Comparison of ENCODE assay signal across 1 cellular context in the genomic region with DNA sequence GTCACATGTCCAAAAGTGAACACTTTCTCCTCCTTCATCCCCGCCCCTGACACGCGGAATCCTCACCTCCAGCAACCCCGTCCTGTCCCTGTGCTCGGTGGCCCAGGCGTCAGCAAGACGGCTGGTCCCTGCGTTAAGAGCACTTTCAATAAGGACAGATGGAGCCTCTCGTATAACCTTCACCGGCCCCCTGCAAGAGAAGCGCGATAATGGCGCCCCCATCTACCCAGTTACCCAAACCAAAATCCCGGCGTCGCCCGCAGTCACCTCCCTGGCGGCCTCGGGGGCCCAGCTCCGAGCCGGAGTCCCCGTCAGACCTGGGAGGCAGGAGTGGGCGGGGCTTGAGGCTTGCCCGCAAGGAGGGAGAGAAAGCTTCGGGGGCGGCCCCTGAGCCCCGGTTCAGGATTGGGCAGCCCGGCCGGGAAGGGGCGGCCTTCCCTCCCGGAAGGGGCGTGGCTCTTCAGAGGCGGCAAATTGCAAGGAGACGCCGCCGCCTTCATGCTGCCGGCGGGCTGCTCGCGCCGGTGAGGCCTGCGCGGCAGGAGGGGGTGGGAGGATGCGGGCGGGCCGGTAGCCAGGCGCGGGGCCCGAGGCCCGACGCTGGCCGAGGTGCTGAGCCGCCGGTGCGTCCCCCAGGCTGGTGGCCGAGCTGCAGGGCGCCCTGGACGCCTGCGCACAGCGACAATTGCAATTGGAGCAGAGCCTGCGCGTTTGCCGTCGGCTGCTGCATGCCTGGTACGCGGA.
TF ChIP-seq lines count a peak whose summit lies in the region.

A gene with protein sequence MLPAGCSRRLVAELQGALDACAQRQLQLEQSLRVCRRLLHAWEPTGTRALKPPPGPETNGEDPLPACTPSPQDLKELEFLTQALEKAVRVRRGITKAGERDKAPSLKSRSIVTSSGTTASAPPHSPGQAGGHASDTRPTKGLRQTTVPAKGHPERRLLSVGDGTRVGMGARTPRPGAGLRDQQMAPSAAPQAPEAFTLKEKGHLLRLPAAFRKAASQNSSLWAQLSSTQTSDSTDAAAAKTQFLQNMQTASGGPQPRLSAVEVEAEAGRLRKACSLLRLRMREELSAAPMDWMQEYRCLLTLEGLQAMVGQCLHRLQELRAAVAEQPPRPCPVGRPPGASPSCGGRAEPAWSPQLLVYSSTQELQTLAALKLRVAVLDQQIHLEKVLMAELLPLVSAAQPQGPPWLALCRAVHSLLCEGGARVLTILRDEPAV (plus strand): TSS at position 463 of the 744 bp plus-strand sequence. CDS start 36 bp downstream, at position 499.

TF ChIP-seq in K562, 482 proteins besides CTCF, POLR2A, EP300 and RAD21 (continued from another document and continues in another):
- TF ChIP-seq, protein P1, sequence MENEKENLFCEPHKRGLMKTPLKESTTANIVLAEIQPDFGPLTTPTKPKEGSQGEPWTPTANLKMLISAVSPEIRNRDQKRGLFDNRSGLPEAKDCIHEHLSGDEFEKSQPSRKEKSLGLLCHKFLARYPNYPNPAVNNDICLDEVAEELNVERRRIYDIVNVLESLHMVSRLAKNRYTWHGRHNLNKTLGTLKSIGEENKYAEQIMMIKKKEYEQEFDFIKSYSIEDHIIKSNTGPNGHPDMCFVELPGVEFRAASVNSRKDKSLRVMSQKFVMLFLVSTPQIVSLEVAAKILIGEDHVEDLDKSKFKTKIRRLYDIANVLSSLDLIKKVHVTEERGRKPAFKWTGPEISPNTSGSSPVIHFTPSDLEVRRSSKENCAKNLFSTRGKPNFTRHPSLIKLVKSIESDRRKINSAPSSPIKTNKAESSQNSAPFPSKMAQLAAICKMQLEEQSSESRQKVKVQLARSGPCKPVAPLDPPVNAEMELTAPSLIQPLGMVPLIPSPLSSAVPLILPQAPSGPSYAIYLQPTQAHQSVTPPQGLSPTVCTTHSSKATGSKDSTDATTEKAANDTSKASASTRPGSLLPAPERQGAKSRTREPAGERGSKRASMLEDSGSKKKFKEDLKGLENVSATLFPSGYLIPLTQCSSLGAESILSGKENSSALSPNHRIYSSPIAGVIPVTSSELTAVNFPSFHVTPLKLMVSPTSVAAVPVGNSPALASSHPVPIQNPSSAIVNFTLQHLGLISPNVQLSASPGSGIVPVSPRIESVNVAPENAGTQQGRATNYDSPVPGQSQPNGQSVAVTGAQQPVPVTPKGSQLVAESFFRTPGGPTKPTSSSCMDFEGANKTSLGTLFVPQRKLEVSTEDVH (IDR thresholded peaks at IDR 0.05; ENCODE audit: low read depth, partially characterized antibody): no peak
- TF ChIP-seq TAL1 (IDR thresholded peaks at IDR 0.05): no peak
- no peak for TF ChIP-seq ZNF23 (CRISPR knock-in tag; IDR thresholded peaks at IDR 0.05)
- TF ChIP-seq, protein P2, sequence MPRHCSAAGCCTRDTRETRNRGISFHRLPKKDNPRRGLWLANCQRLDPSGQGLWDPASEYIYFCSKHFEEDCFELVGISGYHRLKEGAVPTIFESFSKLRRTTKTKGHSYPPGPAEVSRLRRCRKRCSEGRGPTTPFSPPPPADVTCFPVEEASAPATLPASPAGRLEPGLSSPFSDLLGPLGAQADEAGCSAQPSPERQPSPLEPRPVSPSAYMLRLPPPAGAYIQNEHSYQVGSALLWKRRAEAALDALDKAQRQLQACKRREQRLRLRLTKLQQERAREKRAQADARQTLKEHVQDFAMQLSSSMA (CRISPR knock-in tag; IDR thresholded peaks at IDR 0.05): no peak
- no peak for TF ChIP-seq ZBTB1 (CRISPR knock-in tag; IDR thresholded peaks at IDR 0.05; ENCODE audit: borderline replicate concordance, low read depth)
- TF ChIP-seq BACH1 (tag; IDR thresholded peaks at IDR 0.05): no peak
- TF ChIP-seq PHF20 (IDR thresholded peaks at IDR 0.05; ENCODE audit: partially characterized antibody): no peak
- TF ChIP-seq, protein P3, sequence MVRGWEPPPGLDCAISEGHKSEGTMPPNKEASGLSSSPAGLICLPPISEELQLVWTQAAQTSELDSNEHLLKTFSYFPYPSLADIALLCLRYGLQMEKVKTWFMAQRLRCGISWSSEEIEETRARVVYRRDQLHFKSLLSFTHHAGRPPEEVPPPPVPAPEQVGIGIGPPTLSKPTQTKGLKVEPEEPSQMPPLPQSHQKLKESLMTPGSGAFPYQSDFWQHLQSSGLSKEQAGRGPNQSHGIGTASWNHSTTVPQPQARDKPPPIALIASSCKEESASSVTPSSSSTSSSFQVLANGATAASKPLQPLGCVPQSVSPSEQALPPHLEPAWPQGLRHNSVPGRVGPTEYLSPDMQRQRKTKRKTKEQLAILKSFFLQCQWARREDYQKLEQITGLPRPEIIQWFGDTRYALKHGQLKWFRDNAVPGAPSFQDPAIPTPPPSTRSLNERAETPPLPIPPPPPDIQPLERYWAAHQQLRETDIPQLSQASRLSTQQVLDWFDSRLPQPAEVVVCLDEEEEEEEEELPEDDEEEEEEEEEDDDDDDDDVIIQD (CRISPR knock-in tag; IDR thresholded peaks at IDR 0.05): no peak
- TF ChIP-seq CSDE1 (IDR thresholded peaks at IDR 0.05): no peak
- TF ChIP-seq CREBBP (IDR thresholded peaks at IDR 0.05; ENCODE audit: low read depth, low read length): no peak
- TF ChIP-seq CBX5 (IDR thresholded peaks at IDR 0.05; ENCODE audit: borderline replicate concordance, low read depth): no peak
- TF ChIP-seq SNRNP70 (optimal IDR thresholded peaks at IDR 0.05; ENCODE audit: low read depth, low read length): no peak
- no peak for TF ChIP-seq FOXP1 (CRISPR knock-in tag; IDR thresholded peaks at IDR 0.05)
- TF ChIP-seq HLTF (IDR thresholded peaks at IDR 0.05): no peak
- TF ChIP-seq, protein P4, sequence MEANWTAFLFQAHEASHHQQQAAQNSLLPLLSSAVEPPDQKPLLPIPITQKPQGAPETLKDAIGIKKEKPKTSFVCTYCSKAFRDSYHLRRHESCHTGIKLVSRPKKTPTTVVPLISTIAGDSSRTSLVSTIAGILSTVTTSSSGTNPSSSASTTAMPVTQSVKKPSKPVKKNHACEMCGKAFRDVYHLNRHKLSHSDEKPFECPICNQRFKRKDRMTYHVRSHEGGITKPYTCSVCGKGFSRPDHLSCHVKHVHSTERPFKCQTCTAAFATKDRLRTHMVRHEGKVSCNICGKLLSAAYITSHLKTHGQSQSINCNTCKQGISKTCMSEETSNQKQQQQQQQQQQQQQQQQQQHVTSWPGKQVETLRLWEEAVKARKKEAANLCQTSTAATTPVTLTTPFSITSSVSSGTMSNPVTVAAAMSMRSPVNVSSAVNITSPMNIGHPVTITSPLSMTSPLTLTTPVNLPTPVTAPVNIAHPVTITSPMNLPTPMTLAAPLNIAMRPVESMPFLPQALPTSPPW (CRISPR knock-in tag; IDR thresholded peaks at IDR 0.05): peak; percentile 75
- peak; percentile 91 for TF ChIP-seq SAP30 (IDR thresholded peaks at IDR 0.05; ENCODE audit: borderline replicate concordance, insufficient read depth, low read depth, low read length, poor library complexity, severe bottlenecking)
- TF ChIP-seq, protein P5, sequence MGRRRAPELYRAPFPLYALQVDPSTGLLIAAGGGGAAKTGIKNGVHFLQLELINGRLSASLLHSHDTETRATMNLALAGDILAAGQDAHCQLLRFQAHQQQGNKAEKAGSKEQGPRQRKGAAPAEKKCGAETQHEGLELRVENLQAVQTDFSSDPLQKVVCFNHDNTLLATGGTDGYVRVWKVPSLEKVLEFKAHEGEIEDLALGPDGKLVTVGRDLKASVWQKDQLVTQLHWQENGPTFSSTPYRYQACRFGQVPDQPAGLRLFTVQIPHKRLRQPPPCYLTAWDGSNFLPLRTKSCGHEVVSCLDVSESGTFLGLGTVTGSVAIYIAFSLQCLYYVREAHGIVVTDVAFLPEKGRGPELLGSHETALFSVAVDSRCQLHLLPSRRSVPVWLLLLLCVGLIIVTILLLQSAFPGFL (CRISPR knock-in tag; IDR thresholded peaks at IDR 0.05): no peak
- no peak for TF ChIP-seq JUNB (CRISPR knock-in tag; conservative IDR thresholded peaks at IDR 0.05)
- no peak for TF ChIP-seq RBM15 (IDR thresholded peaks at IDR 0.05; ENCODE audit: insufficient read depth, low read length)
- TF ChIP-seq, protein P6, sequence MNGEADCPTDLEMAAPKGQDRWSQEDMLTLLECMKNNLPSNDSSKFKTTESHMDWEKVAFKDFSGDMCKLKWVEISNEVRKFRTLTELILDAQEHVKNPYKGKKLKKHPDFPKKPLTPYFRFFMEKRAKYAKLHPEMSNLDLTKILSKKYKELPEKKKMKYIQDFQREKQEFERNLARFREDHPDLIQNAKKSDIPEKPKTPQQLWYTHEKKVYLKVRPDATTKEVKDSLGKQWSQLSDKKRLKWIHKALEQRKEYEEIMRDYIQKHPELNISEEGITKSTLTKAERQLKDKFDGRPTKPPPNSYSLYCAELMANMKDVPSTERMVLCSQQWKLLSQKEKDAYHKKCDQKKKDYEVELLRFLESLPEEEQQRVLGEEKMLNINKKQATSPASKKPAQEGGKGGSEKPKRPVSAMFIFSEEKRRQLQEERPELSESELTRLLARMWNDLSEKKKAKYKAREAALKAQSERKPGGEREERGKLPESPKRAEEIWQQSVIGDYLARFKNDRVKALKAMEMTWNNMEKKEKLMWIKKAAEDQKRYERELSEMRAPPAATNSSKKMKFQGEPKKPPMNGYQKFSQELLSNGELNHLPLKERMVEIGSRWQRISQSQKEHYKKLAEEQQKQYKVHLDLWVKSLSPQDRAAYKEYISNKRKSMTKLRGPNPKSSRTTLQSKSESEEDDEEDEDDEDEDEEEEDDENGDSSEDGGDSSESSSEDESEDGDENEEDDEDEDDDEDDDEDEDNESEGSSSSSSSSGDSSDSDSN (IDR thresholded peaks at IDR 0.05; ENCODE audit: borderline replicate concordance in 1 of 2, low read depth in 2 of 2, low read length in 2 of 2): peak in 1 of 2 experiments; percentile 44; a peak in 1 of 4 replicates
- TF ChIP-seq NCOA6 (IDR thresholded peaks at IDR 0.05): no peak
- TF ChIP-seq ZNF175 (CRISPR knock-in tag; IDR thresholded peaks at IDR 0.05; ENCODE audit: low read depth): no peak
- peak; percentile 42 for TF ChIP-seq TBP (optimal IDR thresholded peaks at IDR 0.05; ENCODE audit: low read depth, low read length)
- peak; percentile 60 for TF ChIP-seq ATF7 (IDR thresholded peaks at IDR 0.05)
- TF ChIP-seq YY1 (IDR thresholded peaks at IDR 0.05; ENCODE audit: borderline replicate concordance in 1 of 3, control insufficient read depth in 1 of 3, extremely low read depth in 1 of 3, insufficient read depth in 3 of 3, insufficient read length in 1 of 3, insufficient replicate concordance in 2 of 3, low read depth in 1 of 3, low read length in 2 of 3): no peak
- no peak for TF ChIP-seq MCM7 (IDR thresholded peaks at IDR 0.05)
- no peak for TF ChIP-seq ZNF354B (CRISPR knock-in tag; IDR thresholded peaks at IDR 0.05)
- peak; percentile 54; the same call in 1 of the 2 replicates for TF ChIP-seq EP400 (IDR thresholded peaks at IDR 0.05)
- 0 out of 2 replicates have a peak, but pooled peaks have one; percentile 71 for TF ChIP-seq POLR2AphosphoS2 (IDR thresholded peaks at IDR 0.05; ENCODE audit: low read length)
- TF ChIP-seq ZNF695 (CRISPR knock-in tag; IDR thresholded peaks at IDR 0.05): no peak
- no peak for TF ChIP-seq TCF7L2 (IDR thresholded peaks at IDR 0.05; ENCODE audit: low read depth, low read length)
- no peak for TF ChIP-seq SMARCA4 (IDR thresholded peaks at IDR 0.05)
- no peak for TF ChIP-seq BRD4 (IDR thresholded peaks at IDR 0.05)
- no peak for TF ChIP-seq RUNX1 (IDR thresholded peaks at IDR 0.05; ENCODE audit: low read depth)
- no peak for TF ChIP-seq HOXB6 (CRISPR knock-in tag; IDR thresholded peaks at IDR 0.05; ENCODE audit: borderline replicate concordance)
- TF ChIP-seq KAT8 (IDR thresholded peaks at IDR 0.05; ENCODE audit: low read depth): no peak
- peak; percentile 53 for TF ChIP-seq CXXC5 (CRISPR knock-in tag; IDR thresholded peaks at IDR 0.05)
- TF ChIP-seq, protein P7, sequence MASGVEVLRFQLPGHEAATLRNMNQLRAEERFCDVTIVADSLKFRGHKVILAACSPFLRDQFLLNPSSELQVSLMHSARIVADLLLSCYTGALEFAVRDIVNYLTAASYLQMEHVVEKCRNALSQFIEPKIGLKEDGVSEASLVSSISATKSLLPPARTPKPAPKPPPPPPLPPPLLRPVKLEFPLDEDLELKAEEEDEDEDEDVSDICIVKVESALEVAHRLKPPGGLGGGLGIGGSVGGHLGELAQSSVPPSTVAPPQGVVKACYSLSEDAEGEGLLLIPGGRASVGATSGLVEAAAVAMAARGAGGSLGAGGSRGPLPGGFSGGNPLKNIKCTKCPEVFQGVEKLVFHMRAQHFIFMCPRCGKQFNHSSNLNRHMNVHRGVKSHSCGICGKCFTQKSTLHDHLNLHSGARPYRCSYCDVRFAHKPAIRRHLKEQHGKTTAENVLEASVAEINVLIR (CRISPR knock-in tag; IDR thresholded peaks at IDR 0.05): no peak
- no peak for TF ChIP-seq MECOM (CRISPR knock-in tag; IDR thresholded peaks at IDR 0.05)
- TF ChIP-seq, protein P8, sequence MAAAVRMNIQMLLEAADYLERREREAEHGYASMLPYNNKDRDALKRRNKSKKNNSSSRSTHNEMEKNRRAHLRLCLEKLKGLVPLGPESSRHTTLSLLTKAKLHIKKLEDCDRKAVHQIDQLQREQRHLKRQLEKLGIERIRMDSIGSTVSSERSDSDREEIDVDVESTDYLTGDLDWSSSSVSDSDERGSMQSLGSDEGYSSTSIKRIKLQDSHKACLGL (CRISPR knock-in tag; IDR thresholded peaks at IDR 0.05; ENCODE audit: borderline replicate concordance, poor library complexity, severe bottlenecking): no peak
- TF ChIP-seq ZNF764 (CRISPR knock-in tag; IDR thresholded peaks at IDR 0.05; ENCODE audit: low read depth): no peak
- TF ChIP-seq, protein P9, sequence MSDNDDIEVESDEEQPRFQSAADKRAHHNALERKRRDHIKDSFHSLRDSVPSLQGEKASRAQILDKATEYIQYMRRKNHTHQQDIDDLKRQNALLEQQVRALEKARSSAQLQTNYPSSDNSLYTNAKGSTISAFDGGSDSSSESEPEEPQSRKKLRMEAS (CRISPR knock-in tag; IDR thresholded peaks at IDR 0.05): peak; percentile 8; the same call in 1 of the 2 replicates
